In the genomic region with DNA sequence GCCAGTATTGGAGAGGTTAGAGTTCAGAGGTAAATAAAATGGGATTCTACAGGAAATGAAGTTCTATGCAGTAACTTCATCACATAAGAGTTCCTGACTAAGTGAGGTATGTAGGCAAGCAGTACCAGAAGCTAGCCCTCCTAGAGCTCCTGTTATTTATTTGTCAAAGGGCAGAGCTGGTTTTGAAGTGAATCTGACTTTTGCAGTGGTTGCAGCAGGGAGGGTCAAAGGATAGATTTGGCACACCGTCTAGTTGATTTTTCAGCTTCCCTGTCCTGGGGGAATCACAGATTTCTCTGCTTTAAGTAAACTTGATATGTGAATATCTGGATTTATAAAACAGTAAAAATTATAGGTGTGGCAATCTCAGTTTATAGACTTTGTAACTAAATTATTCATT, we compare ENCODE assay signal across 35 cellular contexts.
"Had no signal": no experiment of that assay in that cellular context is flagged by ENCODE, and none has a peak within 500 bp of the region (broad histone marks: within the 10 kb centered on the region; RNA-seq: fewer than 3 reads in every experiment).

No MANE protein-coding gene starts in this region.

- H3K4me3 Mint-ChIP-seq: activated B cell treated with CpG ODN at 0.5 μM for 24 hours; activated CD4-positive, alpha-beta memory T cell treated with anti-CD3 and anti-CD28 coated beads for 36 hours; activated CD4-positive, alpha-beta T cell treated with anti-CD3 and anti-CD28 coated beads for 36 hours; activated CD4-positive, alpha-beta T cell treated with anti-CD3 and anti-CD28 coated beads, Interleukin-2, amount 10 ng/mL, durations not matched to agents 24 days and 14 days; activated CD8-positive, alpha-beta memory T cell treated with anti-CD3 and anti-CD28 coated beads, Interleukin-2, amount 10 ng/mL, durations not matched to agents 7 days and 5 days; activated CD8-positive, alpha-beta T cell treated with anti-CD3 and anti-CD28 coated beads, Interleukin-2, amount 10 ng/mL, durations not matched to agents 7 days and 5 days; activated naive CD4-positive, alpha-beta T cell treated with anti-CD3 and anti-CD28 coated beads for 36 hours; activated naive CD4-positive, alpha-beta T cell treated with anti-CD3 and anti-CD28 coated beads, Interleukin-2, amount 50 U/mL, for 24 hours; activated naive CD8-positive, alpha-beta T cell treated with anti-CD3 and anti-CD28 coated beads for 36 hours; activated naive CD8-positive, alpha-beta T cell treated with anti-CD3 and anti-CD28 coated beads, Interleukin-2, amount 50 U/mL, for 24 hours; activated T-helper 1 cell treated with anti-CD3 and anti-CD28 coated beads, Interleukin-12 subunit alpha, Interleukin-12 subunit beta, Interleukin-2, Interleukin-4 antibody, amounts not matched to agents 30 ng/mL and 10 ng/mL and 1 ng/mL, durations not matched to agents 14 hours and 24 hours and 36 hours; effector memory CD8-positive, alpha-beta T cell; T-helper 17 cell; T-helper 2 cell treated with Interferon-gamma antibody and Interleukin-4, amounts not matched to agents 5 μg/mL and 100 μg/mL, for 36 hours had no signal

- H3K27me3 ChIP-seq: body of pancreas, foreskin keratinocyte, gastrocnemius medialis had no signal

- H3K4me1 ChIP-seq: adrenal gland, body of pancreas, esophagus muscularis mucosa, foreskin keratinocyte, gastrocnemius medialis had no signal

- H3K36me3 Mint-ChIP-seq: activated CD4-positive, alpha-beta memory T cell treated with anti-CD3 and anti-CD28 coated beads for 36 hours; activated CD8-positive, alpha-beta memory T cell treated with anti-CD3 and anti-CD28 coated beads, Interleukin-2, amount 10 ng/mL, durations not matched to agents 7 days and 5 days; activated naive CD4-positive, alpha-beta T cell treated with anti-CD3 and anti-CD28 coated beads, Interleukin-2, amount 50 U/mL, for 24 hours; activated naive CD8-positive, alpha-beta T cell treated with anti-CD3 and anti-CD28 coated beads for 36 hours had no signal

- ATAC-seq: activated CD4-positive, alpha-beta T cell treated with anti-CD3 and anti-CD28 coated beads for 36 hours; activated CD4-positive, CD25-positive, alpha-beta regulatory T cell treated with anti-CD3 and anti-CD28 coated beads, Interleukin-2, amount 50 U/mL, for 24 hours; activated CD8-positive, alpha-beta memory T cell treated with anti-CD3 and anti-CD28 coated beads, Interleukin-2, amount 10 ng/mL, durations not matched to agents 7 days and 5 days; activated CD8-positive, alpha-beta T cell treated with anti-CD3 and anti-CD28 coated beads, Interleukin-2, amount 10 ng/mL, durations not matched to agents 7 days and 5 days; activated naive CD8-positive, alpha-beta T cell treated with anti-CD3 and anti-CD28 coated beads, Interleukin-2, amount 50 U/mL, for 24 hours; body of pancreas; effector memory CD8-positive, alpha-beta T cell; foreskin keratinocyte; gastrocnemius medialis; T-helper 17 cell had no signal

- H3K4me1 Mint-ChIP-seq: activated CD4-positive, alpha-beta T cell treated with anti-CD3 and anti-CD28 coated beads for 36 hours; activated CD4-positive, alpha-beta T cell treated with anti-CD3 and anti-CD28 coated beads, Interleukin-2, amount 10 ng/mL, durations not matched to agents 24 days and 14 days; activated CD8-positive, alpha-beta memory T cell treated with anti-CD3 and anti-CD28 coated beads, Interleukin-2, amount 10 ng/mL, durations not matched to agents 7 days and 5 days; activated naive CD4-positive, alpha-beta T cell treated with anti-CD3 and anti-CD28 coated beads, Interleukin-2, amount 50 U/mL, for 24 hours; activated naive CD8-positive, alpha-beta T cell treated with anti-CD3 and anti-CD28 coated beads for 36 hours; activated naive CD8-positive, alpha-beta T cell treated with anti-CD3 and anti-CD28 coated beads, Interleukin-2, amount 50 U/mL, for 24 hours; T-helper 17 cell had no signal

- H3K36me3 ChIP-seq: adrenal gland, esophagus muscularis mucosa, gastrocnemius medialis, WERI-Rb-1 had no signal

- DNase-seq: activated B cell treated with CpG ODN at 0.5 μM for 24 hours; activated CD4-positive, alpha-beta memory T cell treated with anti-CD3 and anti-CD28 coated beads for 36 hours; activated CD4-positive, alpha-beta T cell treated with anti-CD3 and anti-CD28 coated beads for 36 hours; activated CD4-positive, alpha-beta T cell treated with anti-CD3 and anti-CD28 coated beads, Interleukin-2, amount 10 ng/mL, durations not matched to agents 24 days and 14 days; activated CD8-positive, alpha-beta memory T cell treated with anti-CD3 and anti-CD28 coated beads, Interleukin-2, amount 10 ng/mL, durations not matched to agents 7 days and 5 days; activated CD8-positive, alpha-beta memory T cell treated with anti-CD3 and anti-CD28 coated beads, Interleukin-2, amount 50 U/mL, for 4 hours; activated CD8-positive, alpha-beta T cell treated with anti-CD3 and anti-CD28 coated beads, Interleukin-2, amount 10 ng/mL, durations not matched to agents 7 days and 5 days; activated effector memory CD4-positive, alpha-beta T cell treated with anti-CD3 and anti-CD28 coated beads, Interleukin-2, amount 50 U/mL, for 16 hours; activated naive CD4-positive, alpha-beta T cell treated with anti-CD3 and anti-CD28 coated beads for 36 hours; activated naive CD8-positive, alpha-beta T cell treated with anti-CD3 and anti-CD28 coated beads for 36 hours; activated naive CD8-positive, alpha-beta T cell treated with anti-CD3 and anti-CD28 coated beads, Interleukin-2, amount 50 U/mL, for 24 hours; activated T-cell treated with anti-CD3 and anti-CD28 coated beads, Interleukin-2, amount 50 U/mL, for 1 hour; activated T-cell treated with anti-CD3 and anti-CD28 coated beads, Interleukin-2, amount 50 U/mL, for 48 hours; adrenal gland; amygdala; aorta; body of pancreas; caudate nucleus; cortex of kidney; dermis blood vessel endothelial cell; effector CD4-positive, alpha-beta T cell; effector memory CD8-positive, alpha-beta T cell; erythroblast; foreskin keratinocyte; gastrocnemius medialis; T-helper 1 cell; T-helper 17 cell; T1000; WERI-Rb-1 had no signal

- H3K27ac ChIP-seq: adrenal gland, body of pancreas, esophagus muscularis mucosa, foreskin keratinocyte, gastrocnemius medialis, WERI-Rb-1 had no signal

- H3K4me3 ChIP-seq: adrenal gland, body of pancreas, esophagus muscularis mucosa, gastrocnemius medialis had no signal

- H3K9me3 Mint-ChIP-seq: activated B cell treated with CpG ODN at 0.5 μM for 24 hours; activated CD4-positive, alpha-beta memory T cell treated with anti-CD3 and anti-CD28 coated beads for 36 hours; activated CD4-positive, alpha-beta T cell treated with anti-CD3 and anti-CD28 coated beads, Interleukin-2, amount 10 ng/mL, durations not matched to agents 24 days and 14 days; activated naive CD4-positive, alpha-beta T cell treated with anti-CD3 and anti-CD28 coated beads for 36 hours; activated naive CD4-positive, alpha-beta T cell treated with anti-CD3 and anti-CD28 coated beads, Interleukin-2, amount 50 U/mL, for 24 hours; activated naive CD8-positive, alpha-beta T cell treated with anti-CD3 and anti-CD28 coated beads for 36 hours; activated naive CD8-positive, alpha-beta T cell treated with anti-CD3 and anti-CD28 coated beads, Interleukin-2, amount 50 U/mL, for 24 hours; activated T-helper 1 cell treated with anti-CD3 and anti-CD28 coated beads, Interleukin-12 subunit alpha, Interleukin-12 subunit beta, Interleukin-2, Interleukin-4 antibody, amounts not matched to agents 30 ng/mL and 10 ng/mL and 1 ng/mL, durations not matched to agents 14 hours and 24 hours and 36 hours; activated T-helper 2 cell treated with anti-CD3 and anti-CD28 coated beads, Interferon-gamma antibody, Interleukin-2, Interleukin-4, amounts not matched to agents 10 μg/mL and 5 μg/mL and 100 μg/mL, durations not matched to agents 14 hours and 24 hours and 36 hours; effector memory CD8-positive, alpha-beta T cell; T-helper 2 cell treated with Interferon-gamma antibody and Interleukin-4, amounts not matched to agents 5 μg/mL and 100 μg/mL, for 36 hours had no signal

- H3K27ac Mint-ChIP-seq: activated B cell treated with CpG ODN at 0.5 μM for 24 hours; activated CD4-positive, alpha-beta memory T cell treated with anti-CD3 and anti-CD28 coated beads for 36 hours; activated CD4-positive, alpha-beta T cell treated with anti-CD3 and anti-CD28 coated beads for 36 hours; activated CD4-positive, alpha-beta T cell treated with anti-CD3 and anti-CD28 coated beads, Interleukin-2, amount 10 ng/mL, durations not matched to agents 24 days and 14 days; activated CD8-positive, alpha-beta memory T cell treated with anti-CD3 and anti-CD28 coated beads, Interleukin-2, amount 10 ng/mL, durations not matched to agents 7 days and 5 days; activated CD8-positive, alpha-beta T cell treated with anti-CD3 and anti-CD28 coated beads, Interleukin-2, amount 10 ng/mL, durations not matched to agents 7 days and 5 days; activated naive CD4-positive, alpha-beta T cell treated with anti-CD3 and anti-CD28 coated beads for 36 hours; activated naive CD4-positive, alpha-beta T cell treated with anti-CD3 and anti-CD28 coated beads, Interleukin-2, amount 50 U/mL, for 24 hours; activated naive CD8-positive, alpha-beta T cell treated with anti-CD3 and anti-CD28 coated beads for 36 hours; activated naive CD8-positive, alpha-beta T cell treated with anti-CD3 and anti-CD28 coated beads, Interleukin-2, amount 50 U/mL, for 24 hours; activated T-helper 1 cell treated with anti-CD3 and anti-CD28 coated beads, Interleukin-12 subunit alpha, Interleukin-12 subunit beta, Interleukin-2, Interleukin-4 antibody, amounts not matched to agents 30 ng/mL and 10 ng/mL and 1 ng/mL, durations not matched to agents 14 hours and 24 hours and 36 hours; activated T-helper 2 cell treated with anti-CD3 and anti-CD28 coated beads, Interferon-gamma antibody, Interleukin-2, Interleukin-4, amounts not matched to agents 10 μg/mL and 5 μg/mL and 100 μg/mL, durations not matched to agents 14 hours and 24 hours and 36 hours; effector memory CD8-positive, alpha-beta T cell; T-helper 17 cell; T-helper 2 cell treated with Interferon-gamma antibody and Interleukin-4, amounts not matched to agents 5 μg/mL and 100 μg/mL, for 36 hours had no signal

- H3K27me3 Mint-ChIP-seq: activated CD4-positive, alpha-beta memory T cell treated with anti-CD3 and anti-CD28 coated beads for 36 hours; activated CD4-positive, alpha-beta T cell treated with anti-CD3 and anti-CD28 coated beads for 36 hours; activated CD4-positive, alpha-beta T cell treated with anti-CD3 and anti-CD28 coated beads, Interleukin-2, amount 10 ng/mL, durations not matched to agents 24 days and 14 days; activated CD8-positive, alpha-beta memory T cell treated with anti-CD3 and anti-CD28 coated beads, Interleukin-2, amount 10 ng/mL, durations not matched to agents 7 days and 5 days; activated naive CD4-positive, alpha-beta T cell treated with anti-CD3 and anti-CD28 coated beads, Interleukin-2, amount 50 U/mL, for 24 hours; activated naive CD8-positive, alpha-beta T cell treated with anti-CD3 and anti-CD28 coated beads for 36 hours; effector memory CD8-positive, alpha-beta T cell; T-helper 17 cell had no signal

- H3K9me3 ChIP-seq: adrenal gland, body of pancreas, esophagus muscularis mucosa, gastrocnemius medialis had no signal
